In the genomic region with DNA sequence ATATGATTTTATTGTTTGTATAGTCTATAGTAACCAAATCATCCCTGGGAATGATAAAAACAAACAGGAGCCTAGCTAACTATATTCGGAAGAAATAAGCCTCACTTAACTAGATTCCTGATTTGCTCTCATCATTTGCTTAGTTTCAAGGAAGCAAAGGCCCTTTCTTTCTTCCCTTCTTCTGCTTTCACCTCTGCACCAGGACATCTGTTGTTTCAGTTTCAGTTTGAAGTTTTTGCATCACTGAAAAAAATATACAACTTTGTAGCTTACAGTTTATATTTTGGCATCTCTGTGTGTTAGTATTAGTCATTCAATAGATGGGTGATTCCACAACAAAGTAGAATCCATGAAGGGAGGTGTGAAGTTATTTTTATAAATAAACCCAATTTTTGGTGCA, we compare ENCODE assay signal across 22 cellular contexts.
DNase-seq lines count a peak whose midpoint lies in the region; ATAC-seq lines count a peak whose summit lies in the region.
"Had no signal": no experiment of that assay in that cellular context is flagged by ENCODE, and none has a peak within 500 bp of the region (broad histone marks: within the 10 kb centered on the region; RNA-seq: fewer than 3 reads in every experiment).

No MANE protein-coding gene starts in this region.

- H3K4me3 ChIP-seq in MG63: no peak overlapping the region
- H3K4me3 ChIP-seq: sigmoid colon had no signal

- peak; percentile 41 for DNase-seq in fibroblast of peridontal ligament (ENCODE audit: extremely low read depth)
- DNase-seq in NCI-H2107 treated with DMSO at 0.1 percent for 48 hours (lab: John Stamatoyannopoulos, UW; ENCODE audit: unreplicated experiment): no peak
- no peak for DNase-seq in MG63
- DNase-seq: ACHN; activated CD4-positive, alpha-beta memory T cell treated with anti-CD3 and anti-CD28 coated beads, Interleukin-2, amount 10 ng/mL, durations not matched to agents 7 days and 5 days; activated naive CD8-positive, alpha-beta T cell treated with anti-CD3 and anti-CD28 coated beads for 36 hours; Calu3; head of caudate nucleus; Karpas-422; NCI-H2081; NCI-H446; NCI-H82; PC-3; SIG-M5; sigmoid colon had no signal

- ATAC-seq in GM18519 (IDR thresholded peaks at IDR 0.05; ENCODE audit: low FRiP score, unreplicated experiment) (peak; percentile 66), GM21576 (IDR thresholded peaks at IDR 0.05; ENCODE audit: unreplicated experiment) (peak; percentile 64), HG03342 (IDR thresholded peaks at IDR 0.05; ENCODE audit: unreplicated experiment) (peak; percentile 64), GM21528 (IDR thresholded peaks at IDR 0.05; ENCODE audit: low FRiP score, unreplicated experiment) (no peak), HG02938 (IDR thresholded peaks at IDR 0.05; ENCODE audit: unreplicated experiment) (no peak)
- ATAC-seq: activated CD4-positive, CD25-positive, alpha-beta regulatory T cell treated with anti-CD3 and anti-CD28 coated beads, Interleukin-2, amount 50 U/mL, for 24 hours; HCT116; PC-3 had no signal

- no peaks in the 10 kb centered on the region for H3K27me3 ChIP-seq in MG63
- H3K27me3 ChIP-seq: sigmoid colon had no signal

- H3K9me3 ChIP-seq in MG63: no peaks in the 10 kb centered on the region
- H3K9me3 ChIP-seq: sigmoid colon had no signal

- H3K36me3 ChIP-seq in MG63: no peaks in the 10 kb centered on the region
- H3K36me3 ChIP-seq: sigmoid colon had no signal

Comparison
In these comparisons a context has a peak if more than half of its experiments do, and no peak if none do; other contexts are left out.
1. ATAC-seq: peak in GM18519 (single experiment), GM21576 (single experiment) and HG03342 (single experiment); none in GM21528 (single experiment) and HG02938 (single experiment).